ENCODE assay signal across 1 cellular context in the genomic region with DNA sequence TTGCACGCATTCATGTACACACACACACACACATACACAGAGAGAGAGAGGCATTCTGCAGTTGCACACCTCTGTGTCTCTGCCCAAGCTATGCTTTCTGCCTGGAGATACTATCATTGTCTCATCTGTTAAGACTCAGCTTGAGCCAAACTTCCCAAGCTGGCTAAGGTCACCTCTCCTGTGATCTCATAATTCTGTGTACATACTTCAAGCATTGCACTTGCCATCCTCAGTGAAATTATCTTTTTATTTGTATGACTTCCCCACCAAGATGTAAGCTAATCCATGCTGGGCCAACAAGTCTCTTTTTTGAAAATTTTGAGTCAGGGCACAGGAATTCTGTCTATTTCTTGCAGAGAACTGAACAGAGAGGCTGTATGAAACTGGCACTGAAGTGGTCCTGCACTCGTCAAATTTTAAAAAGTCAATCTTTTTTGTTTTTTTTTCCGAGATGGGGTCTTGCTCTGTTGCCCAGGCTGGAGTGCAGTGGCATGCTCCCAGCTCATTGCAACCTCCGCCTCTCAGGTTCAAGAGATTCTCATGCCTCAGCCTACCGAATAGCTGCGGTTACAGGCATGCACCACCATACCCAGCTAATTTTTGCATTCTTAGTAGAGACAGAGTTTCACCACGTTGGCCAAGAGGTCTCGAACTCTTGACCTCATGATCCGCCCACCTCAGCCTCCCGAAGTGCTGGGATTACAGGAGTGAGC.
TF ChIP-seq lines count a peak whose summit lies in the region.

No MANE protein-coding gene starts in this region.

TF ChIP-seq in H1, 55 proteins besides CTCF, POLR2A, EP300 and RAD21:
- no peak for TF ChIP-seq JUND (IDR thresholded peaks at IDR 0.05; ENCODE audit: low read length)
- no peak for TF ChIP-seq BACH1 (IDR thresholded peaks at IDR 0.05; ENCODE audit: low read length)
- TF ChIP-seq CHD2 (IDR thresholded peaks at IDR 0.05; ENCODE audit: low read length): no peak
- TF ChIP-seq CBX8 (IDR thresholded peaks at IDR 0.05; ENCODE audit: borderline replicate concordance, low read depth, low read length): no peak
- TF ChIP-seq SP4 (IDR thresholded peaks at IDR 0.05; ENCODE audit: low read length): no peak
- TF ChIP-seq TEAD4 (IDR thresholded peaks at IDR 0.05; ENCODE audit: low read depth, low read length): no peak
- TF ChIP-seq BRCA1 (IDR thresholded peaks at IDR 0.05; ENCODE audit: low read depth, low read length): no peak
- no peak for TF ChIP-seq TCF12 (IDR thresholded peaks at IDR 0.05; ENCODE audit: low read depth, low read length)
- TF ChIP-seq POLR2AphosphoS5 (IDR thresholded peaks at IDR 0.05; ENCODE audit: low read depth, low read length): no peak
- TF ChIP-seq RNF2 (IDR thresholded peaks at IDR 0.05; ENCODE audit: borderline replicate concordance, low read depth, low read length, missing control alignments, poor library complexity, severe bottlenecking): no peak
- TF ChIP-seq ZNF274 (IDR thresholded peaks at IDR 0.05; ENCODE audit: borderline replicate concordance, extremely low read depth, low read length): no peak
- TF ChIP-seq MAFK (IDR thresholded peaks at IDR 0.05; ENCODE audit: low read depth, low read length): no peak
- no peak for TF ChIP-seq CHD1 (IDR thresholded peaks at IDR 0.05; ENCODE audit: low read depth, low read length)
- TF ChIP-seq BCL11A (IDR thresholded peaks at IDR 0.05; ENCODE audit: low read depth in 2 of 2, low read length in 2 of 2): no peak
